8 cellular contexts compared by ENCODE assay signal in the genomic region with DNA sequence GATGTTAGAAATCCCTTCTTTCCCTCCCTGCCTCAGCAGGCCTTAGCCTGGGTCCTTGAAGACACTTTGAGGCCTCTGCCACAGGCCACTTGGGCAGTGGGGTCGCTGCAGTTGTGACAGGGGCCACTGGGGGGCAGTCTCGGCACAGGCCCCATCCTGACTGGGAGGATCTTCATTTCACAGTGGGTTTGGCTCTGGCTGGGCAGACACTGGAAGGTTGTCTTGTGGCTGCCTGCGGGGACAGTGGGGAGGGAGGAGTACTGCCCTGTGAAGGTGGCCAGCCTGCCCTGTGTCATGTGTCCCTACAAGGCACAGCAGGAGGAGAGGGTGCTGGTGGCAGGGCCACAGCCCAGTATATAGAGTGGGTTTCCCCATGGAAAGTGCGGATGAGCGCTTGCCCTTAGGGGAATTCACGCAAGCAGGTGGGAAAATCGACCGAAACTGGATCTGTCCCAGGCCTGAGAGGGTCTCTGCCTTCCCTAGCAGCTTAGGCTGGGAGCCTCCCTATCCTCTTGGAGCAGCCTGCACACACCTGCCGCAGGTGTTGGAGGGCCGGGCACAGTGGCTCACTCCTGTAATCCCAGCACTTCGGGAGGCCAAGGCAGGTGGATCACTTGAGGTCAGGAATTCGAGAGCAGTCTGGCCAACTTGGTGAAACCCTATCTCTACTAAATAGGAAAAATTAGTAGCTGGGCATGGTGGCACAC. TPM values are rescaled to one million over a fixed set of nuclear protein-coding genes. Genes with fewer than 3 reads are reported as not detected.
DNase-seq lines count a peak whose midpoint lies in the region; ATAC-seq and TF ChIP-seq lines count a peak whose summit lies in the region.

No MANE protein-coding gene starts in this region.

- H3K9ac ChIP-seq in rectal smooth muscle tissue (ENCODE audit: low read length) = peak overlapping the region; percentile 17

- H3K27ac Mint-ChIP-seq in CD4-positive, alpha-beta T cell = no peak overlapping the region
- H3K27ac Mint-ChIP-seq in HFFc6 = peak overlapping the region; percentile 16; the same call in 1 of the 2 replicates
- H3K27ac Mint-ChIP-seq in activated naive CD4-positive, alpha-beta T cell treated with anti-CD3 and anti-CD28 coated beads for 36 hours = no peak overlapping the region

- H3K4me1 ChIP-seq in rectal smooth muscle tissue (ENCODE audit: control insufficient read depth, insufficient read depth, low read length) = no peaks in the 10 kb centered on the region

- H3K27me3 Mint-ChIP-seq in CD4-positive, alpha-beta T cell = no peaks in the 10 kb centered on the region
- H3K27me3 Mint-ChIP-seq in HFFc6 (ENCODE audit: insufficient read depth) = peaks cover 13% of the 10 kb centered on the region
- H3K27me3 Mint-ChIP-seq in activated naive CD4-positive, alpha-beta T cell treated with anti-CD3 and anti-CD28 coated beads for 36 hours (ENCODE audit: low read depth) = no peaks in the 10 kb centered on the region

- H3K4me1 Mint-ChIP-seq in CD4-positive, alpha-beta T cell (ENCODE audit: low read depth) = no peaks in the 10 kb centered on the region
- peaks cover 7% of the 10 kb centered on the region for H3K4me1 Mint-ChIP-seq in HFFc6 (ENCODE audit: low read depth)
- no peaks in the 10 kb centered on the region for H3K4me1 Mint-ChIP-seq in activated naive CD4-positive, alpha-beta T cell treated with anti-CD3 and anti-CD28 coated beads for 36 hours (ENCODE audit: low read depth)

- no peaks in the 10 kb centered on the region for H3K27me3 ChIP-seq in CD4-positive, alpha-beta T cell (ENCODE audit: control insufficient read depth, insufficient read depth, low read length)
- no peaks in the 10 kb centered on the region for H3K27me3 ChIP-seq in rectal smooth muscle tissue (ENCODE audit: control insufficient read depth, insufficient read depth, low read length)

- no peak overlapping the region for H3K4me3 Mint-ChIP-seq in CD4-positive, alpha-beta T cell
- H3K4me3 Mint-ChIP-seq in HFFc6 = no peak overlapping the region; the same call in 1 of the 2 replicates
- no peak overlapping the region for H3K4me3 Mint-ChIP-seq in activated naive CD4-positive, alpha-beta T cell treated with anti-CD3 and anti-CD28 coated beads for 36 hours

- intact Hi-C loops in CD4-positive, alpha-beta T cell (cut with DNase I, micrococcal nuclease) = loop anchor here (1.0 to 5.0 kb wide), 3 partner anchors 57 to 99 kb away; no protein-coding TSS in a partner anchor
- intact Hi-C loops in activated naive CD4-positive, alpha-beta T cell treated with anti-CD3 and anti-CD28 coated beads for 36 hours (cut with micrococcal nuclease) = loop anchor here (1.0 kb wide), 1 partner anchor 58 kb away; no protein-coding TSS in a partner anchor

- CTCF ChIA-PET in CD4-positive, alpha-beta T cell (lab: Charles Lee) = interaction anchor here (1.7 kb wide), 1 partner anchor 10 kb away, joined by 4 read pairs; no protein-coding TSS in a partner anchor
- CTCF ChIA-PET in activated naive CD4-positive, alpha-beta T cell treated with anti-CD3 and anti-CD28 coated beads for 36 hours (lab: Charles Lee) = interaction anchor here (0.6 to 3.2 kb wide), 11 partner anchors 16 to 240 kb away, joined by 3 to 34 read pairs (median 4); no protein-coding TSS in a partner anchor

- H3K27ac ChIP-seq in CD4-positive, alpha-beta T cell (ENCODE audit: low read depth, low read length) = no peak overlapping the region
- no peak overlapping the region for H3K27ac ChIP-seq in rectal smooth muscle tissue (ENCODE audit: low read depth, low read length)

- TF ChIP-seq CTCF in CD4-positive, alpha-beta T cell (IDR thresholded peaks at IDR 0.05) = peak; percentile 77
- TF ChIP-seq CTCF in HFFc6 (IDR thresholded peaks at IDR 0.05) = peak; percentile 94

- peak; percentile 38 to 70 (median 50) for DNase-seq in CD4-positive, alpha-beta T cell
- peak; percentile 37 for DNase-seq in HFFc6
- peak; percentile 63 to 64 for DNase-seq in SHP77 (lab: John Stamatoyannopoulos, UW)
- peak; percentile 81 for DNase-seq in activated naive CD4-positive, alpha-beta T cell treated with anti-CD3 and anti-CD28 coated beads for 36 hours
- peak; percentile 54 for DNase-seq in glomerular visceral epithelial cell (ENCODE audit: extremely low spot score)

- no peaks in the 10 kb centered on the region for H3K9me3 Mint-ChIP-seq in CD4-positive, alpha-beta T cell
- H3K9me3 Mint-ChIP-seq in HFFc6 = no peaks in the 10 kb centered on the region
- H3K9me3 Mint-ChIP-seq in activated naive CD4-positive, alpha-beta T cell treated with anti-CD3 and anti-CD28 coated beads for 36 hours = no peaks in the 10 kb centered on the region

- POLR2A ChIA-PET in CD4-positive, alpha-beta T cell (lab: Charles Lee) = no interaction called here

- peaks cover 51% of the 10 kb centered on the region for H3K36me3 Mint-ChIP-seq in CD4-positive, alpha-beta T cell (ENCODE audit: low read depth)
- H3K36me3 Mint-ChIP-seq in HFFc6 (ENCODE audit: low read depth) = peaks cover 6% of the 10 kb centered on the region
- H3K36me3 Mint-ChIP-seq in activated naive CD4-positive, alpha-beta T cell treated with anti-CD3 and anti-CD28 coated beads for 36 hours (ENCODE audit: low read depth) = peaks cover 6% of the 10 kb centered on the region

- peak; percentile 74 for ATAC-seq in CD4-positive, alpha-beta T cell (ENCODE audit: poor library complexity)
- ATAC-seq in GM21423 (IDR thresholded peaks at IDR 0.05; ENCODE audit: unreplicated experiment) (no peak), HG03439 (IDR thresholded peaks at IDR 0.05; ENCODE audit: unreplicated experiment) (no peak)

- peaks cover 65% of the 10 kb centered on the region for H3K36me3 ChIP-seq in rectal smooth muscle tissue (ENCODE audit: control insufficient read depth, insufficient read depth, low read length)

- H3K4me3 ChIP-seq in rectal smooth muscle tissue (ENCODE audit: low read length) = no peak overlapping the region

- H3K9me3 ChIP-seq in CD4-positive, alpha-beta T cell (ENCODE audit: control insufficient read depth, low read length) = no peaks in the 10 kb centered on the region

RNA-seq across cellular contexts. Expression of gene GINS2, which starts 28.8 kb away (rescaled TPM):
- total RNA-seq in CD4-positive, alpha-beta T cell = 1 to 10 TPM; 1.1 to 1.4 TPM
- 10 to 100 TPM; 11.8 to 24.6 (median 21.0) TPM for total RNA-seq in HFFc6 (2021; fragmentation: NEBNext Ultra II Directional; extraction: Animal tissue kit (Norgen Biotek cat#: 25700))
- total RNA-seq in activated naive CD4-positive, alpha-beta T cell treated with anti-CD3 and anti-CD28 coated beads for 36 hours = 10 to 100 TPM; 60.7 to 66.6 TPM

RNA-seq across cellular contexts. Expression of gene GSE1, which starts 46.8 kb away (rescaled TPM):
- total RNA-seq in CD4-positive, alpha-beta T cell = 10 to 100 TPM; 11.7 to 13.7 TPM
- 10 to 100 TPM; 49.2 to 62.3 (median 58.1) TPM for total RNA-seq in HFFc6 (2021; fragmentation: NEBNext Ultra II Directional; extraction: Animal tissue kit (Norgen Biotek cat#: 25700))
- total RNA-seq in activated naive CD4-positive, alpha-beta T cell treated with anti-CD3 and anti-CD28 coated beads for 36 hours = 10 to 100 TPM in 1 of 2 experiments, 1 to 10 TPM in 1; 8.6 to 10.1 TPM

Comparison
In these comparisons a context has a peak if more than half of its experiments do, and no peak if none do; other contexts are left out.
1. RNA of gene GINS2, which starts 28.8 kb away (total RNA-seq): 60.7 to 66.6 TPM in activated naive CD4-positive, alpha-beta T cell treated with anti-CD3 and anti-CD28 coated beads for 36 hours and 11.8 to 24.6 TPM in HFFc6; 1.1 to 1.4 TPM in CD4-positive, alpha-beta T cell; every median in the first group is over 4 times any median in the second.
2. Peak in every context shown above with its lines, with median percentiles within 50 percentile points of each other: DNase-seq.